ENCODE assay signal across 7 cellular contexts in genomic region chr9:133163559-133164208, GRCh38. TPM values are rescaled to one million over a fixed set of nuclear protein-coding genes. Genes with fewer than 3 reads are reported as not detected.
DNase-seq lines count a peak whose midpoint lies in the region; ATAC-seq and TF ChIP-seq lines count a peak whose summit lies in the region.

Gene GBGT1 (minus strand): TSS chr9:133163914. CDS start chr9:133162412, 1,502 bp downstream.

- peak within 1 kb of the TSS; percentile 74 for H2AK9ac ChIP-seq in IMR-90 (replicated peaks; ENCODE audit: low read depth, low read length, poor library complexity)

- H4K20me1 ChIP-seq in IMR-90 (ENCODE audit: insufficient read depth, low read length): no peaks in the 10 kb centered on the region

- no peak for TF ChIP-seq RAD21 in IMR-90 (IDR thresholded peaks at IDR 0.05; ENCODE audit: low read length)

- H3K9me3 Mint-ChIP-seq in activated CD4-positive, alpha-beta memory T cell treated with anti-CD3 and anti-CD28 coated beads, Interleukin-2, amount 10 ng/mL, durations not matched to agents 7 days and 5 days: no peaks in the 10 kb centered on the region
- H3K9me3 Mint-ChIP-seq in naive thymus-derived CD4-positive, alpha-beta T cell: no peaks in the 10 kb centered on the region

- no peaks in the 10 kb centered on the region for H3K36me3 Mint-ChIP-seq in activated CD4-positive, alpha-beta memory T cell treated with anti-CD3 and anti-CD28 coated beads, Interleukin-2, amount 10 ng/mL, durations not matched to agents 7 days and 5 days (ENCODE audit: low read depth)
- H3K36me3 Mint-ChIP-seq in naive thymus-derived CD4-positive, alpha-beta T cell: peaks cover 0 to 4% (median 0%) of the 10 kb centered on the region in 5 donors

- H4K8ac ChIP-seq in IMR-90 (ENCODE audit: low read depth in 2 of 2, low read length in 2 of 2): peak within 1 kb of the TSS; percentile 52 to 77; a peak in 2 of 4 replicates

- H3K23ac ChIP-seq in IMR-90 (ENCODE audit: low read depth, low read length): no peak within 1 kb of the TSS

- H2BK15ac ChIP-seq in IMR-90 (ENCODE audit: low read depth, low read length): no peak within 1 kb of the TSS

- ATAC-seq in IMR-90 (ENCODE audit: low read depth) (peak; percentile 74), GM18873 (IDR thresholded peaks at IDR 0.05; ENCODE audit: low FRiP score, unreplicated experiment) (no peak)
- peak; percentile 76 for ATAC-seq in naive thymus-derived CD4-positive, alpha-beta T cell

- H3K4me3 ChIP-seq in GM12864 (ENCODE audit: low read depth, low read length): peak within 1 kb of the TSS; percentile 70
- peak within 1 kb of the TSS; percentile 59 for H3K4me3 ChIP-seq in IMR-90 (ENCODE audit: insufficient read depth, low read depth, low read length)
- peak within 1 kb of the TSS; percentile 47 for H3K4me3 ChIP-seq in fibroblast of mammary gland (ENCODE audit: control insufficient read depth, low read depth, low read length)
- H3K4me3 ChIP-seq in naive thymus-derived CD4-positive, alpha-beta T cell (ENCODE audit: low read length): peak within 1 kb of the TSS; percentile 36

- no peaks in the 10 kb centered on the region for H3K36me3 ChIP-seq in IMR-90 (ENCODE audit: control insufficient read depth, insufficient read depth, low read length)
- H3K36me3 ChIP-seq in naive thymus-derived CD4-positive, alpha-beta T cell (ENCODE audit: control insufficient read depth in 2 of 3, insufficient read depth in 3 of 3, low read length in 3 of 3): no peaks in the 10 kb centered on the region

- no peaks in the 10 kb centered on the region for H3K79me1 ChIP-seq in IMR-90 (ENCODE audit: low read depth in 1 of 2, low read length in 2 of 2)

- no peak within 1 kb of the TSS for H2AK5ac ChIP-seq in IMR-90 (ENCODE audit: low read depth, low read length)

- H4K5ac ChIP-seq in IMR-90 (ENCODE audit: low read depth, low read length): peak within 1 kb of the TSS; percentile 34; the same call in 1 of the 2 replicates

- in situ Hi-C loops in IMR-90 (cut with MboI; ENCODE audit: low sequenced_read_pairs): no loop called here

- DNase-seq in GM12864 (ENCODE audit: low read depth) (no peak), IMR-90 (no peak), fibroblast of mammary gland (ENCODE audit: low read depth) (no peak), activated gamma-delta T cell treated with Interleukin-2 at 50 U/mL for 16 hours (no peak)
- DNase-seq in activated CD4-positive, alpha-beta memory T cell treated with anti-CD3 and anti-CD28 coated beads, Interleukin-2, amount 10 ng/mL, durations not matched to agents 7 days and 5 days: peak; percentile 37
- peak in 3 of 9 donors; percentile 29 to 57 (median 31) for DNase-seq in naive thymus-derived CD4-positive, alpha-beta T cell

- H2BK20ac ChIP-seq in IMR-90 (ENCODE audit: low read depth, low read length): no peak within 1 kb of the TSS

- H3K9me3 ChIP-seq in IMR-90 (ENCODE audit: control insufficient read depth, insufficient read depth, low read length): no peaks in the 10 kb centered on the region
- H3K9me3 ChIP-seq in naive thymus-derived CD4-positive, alpha-beta T cell (ENCODE audit: control insufficient read depth in 2 of 3, low read length in 3 of 3): no peaks in the 10 kb centered on the region

- dilution Hi-C loops in IMR-90 (cut with HindIII; ENCODE audit: low sequenced_read_pairs, unreplicated experiment): no loop called here

- no TSS peak for BruUV-seq in IMR-90 (replicated peaks; lab: Mats Ljungman, UMichigan)

- TF ChIP-seq POLR2A in IMR-90 (IDR thresholded peaks at IDR 0.05; ENCODE audit: low read depth, low read length): no peak

- peak within 1 kb of the TSS; percentile 88 for H2AFZ ChIP-seq in IMR-90 (replicated peaks; ENCODE audit: low read length, poor library complexity)

- H3K4me2 ChIP-seq in IMR-90 (ENCODE audit: low read depth, low read length): peak within 1 kb of the TSS; percentile 40

- peak within 1 kb of the TSS; percentile 63 for H3K4me3 Mint-ChIP-seq in activated CD4-positive, alpha-beta memory T cell treated with anti-CD3 and anti-CD28 coated beads, Interleukin-2, amount 10 ng/mL, durations not matched to agents 7 days and 5 days
- H3K4me3 Mint-ChIP-seq in naive thymus-derived CD4-positive, alpha-beta T cell: peak within 1 kb of the TSS; percentile 67 to 88 (median 78)

- H4K91ac ChIP-seq in IMR-90 (ENCODE audit: insufficient read depth, low read depth, low read length): no peak within 1 kb of the TSS

- no peak within 1 kb of the TSS for H3K56ac ChIP-seq in IMR-90 (ENCODE audit: extremely low read depth, insufficient read depth, low read length)

- intact Hi-C loops in IMR-90 (cut with micrococcal nuclease): no loop called here
- intact Hi-C loops in naive thymus-derived CD4-positive, alpha-beta T cell (cut with micrococcal nuclease): no loop called here

- H3K27ac Mint-ChIP-seq in activated CD4-positive, alpha-beta memory T cell treated with anti-CD3 and anti-CD28 coated beads, Interleukin-2, amount 10 ng/mL, durations not matched to agents 7 days and 5 days: no peak within 1 kb of the TSS
- H3K27ac Mint-ChIP-seq in naive thymus-derived CD4-positive, alpha-beta T cell: peak within 1 kb of the TSS in 2 of 9 donors; percentile 36 to 65

- no peak within 1 kb of the TSS for H2BK5ac ChIP-seq in IMR-90 (ENCODE audit: low read depth, low read length, poor library complexity, severe bottlenecking)

- 0 out of 2 replicates have a peak, but pooled peaks cover 3% of the 10 kb centered on the region for H3K9me1 ChIP-seq in IMR-90 (ENCODE audit: insufficient read depth, low read length)

- POLR2A ChIA-PET in IMR-90 (lab: Charles Lee; ENCODE audit: unreplicated experiment): no interaction called here
- POLR2A ChIA-PET in activated CD4-positive, alpha-beta memory T cell treated with anti-CD3 and anti-CD28 coated beads, Interleukin-2, amount 10 ng/mL, durations not matched to agents 7 days and 5 days (lab: Charles Lee): interaction anchor here (1.4 kb wide), 1 partner anchor 8 kb away, joined by 3 read pairs; no protein-coding TSS in a partner anchor
- POLR2A ChIA-PET in naive thymus-derived CD4-positive, alpha-beta T cell (lab: Charles Lee): interaction anchor here (0.7 kb wide), 1 partner anchor 133 kb away, joined by 5 read pairs; the partner anchor contains the start of gene GTF3C5

- peaks cover 10% of the 10 kb centered on the region; the same call in 1 of the 2 replicates for H3K4me1 ChIP-seq in IMR-90 (ENCODE audit: control insufficient read depth, insufficient read depth, low read length)
- peaks cover 0 to 3% of the 10 kb centered on the region in 2 donors for H3K4me1 ChIP-seq in naive thymus-derived CD4-positive, alpha-beta T cell (ENCODE audit: control insufficient read depth in 2 of 2, insufficient read depth in 2 of 2, low read length in 2 of 2)

- CTCF ChIA-PET in IMR-90 (lab: Yijun Ruan, JAX): no interaction called here
- CTCF ChIA-PET in activated CD4-positive, alpha-beta memory T cell treated with anti-CD3 and anti-CD28 coated beads, Interleukin-2, amount 10 ng/mL, durations not matched to agents 7 days and 5 days (lab: Charles Lee): no interaction called here
- CTCF ChIA-PET in naive thymus-derived CD4-positive, alpha-beta T cell (lab: Charles Lee): interaction anchor here (0.7 kb wide), 1 partner anchor 331 kb away, joined by 3 read pairs; no protein-coding TSS in a partner anchor

- no peaks in the 10 kb centered on the region; the same call in 1 of the 2 replicates for H3K27me3 ChIP-seq in IMR-90 (ENCODE audit: control insufficient read depth, insufficient read depth, low read length)
- H3K27me3 ChIP-seq in naive thymus-derived CD4-positive, alpha-beta T cell (ENCODE audit: control insufficient read depth in 2 of 2, insufficient read depth in 2 of 2, low read length in 2 of 2): no peaks in the 10 kb centered on the region

- no peak within 1 kb of the TSS; the same call in 1 of the 2 replicates for H3K14ac ChIP-seq in IMR-90 (replicated peaks; ENCODE audit: low read depth, low read length)

- H3K4me1 Mint-ChIP-seq in activated CD4-positive, alpha-beta memory T cell treated with anti-CD3 and anti-CD28 coated beads, Interleukin-2, amount 10 ng/mL, durations not matched to agents 7 days and 5 days: peaks cover 6% of the 10 kb centered on the region
- H3K4me1 Mint-ChIP-seq in naive thymus-derived CD4-positive, alpha-beta T cell: peaks cover 5 to 14% (median 8%) of the 10 kb centered on the region in 7 donors

- 0 out of 2 replicates have a peak within 1 kb of the TSS, but pooled peaks have one; percentile 33 for H2BK120ac ChIP-seq in IMR-90 (ENCODE audit: low read depth, low read length)

- TF ChIP-seq CTCF in GM12864 (IDR thresholded peaks at IDR 0.05; ENCODE audit: low read depth, low read length, missing control alignments) (no peak), IMR-90 (conservative IDR thresholded peaks at IDR 0.05; ENCODE audit: low read depth, low read length) (no peak), fibroblast of mammary gland (conservative IDR thresholded peaks at IDR 0.05; ENCODE audit: control insufficient read depth, insufficient read depth, low read depth, low read length) (no peak)

- peaks cover 9% of the 10 kb centered on the region for H3K27me3 Mint-ChIP-seq in activated CD4-positive, alpha-beta memory T cell treated with anti-CD3 and anti-CD28 coated beads, Interleukin-2, amount 10 ng/mL, durations not matched to agents 7 days and 5 days
- H3K27me3 Mint-ChIP-seq in naive thymus-derived CD4-positive, alpha-beta T cell: peaks cover 0 to 10% (median 0%) of the 10 kb centered on the region in 5 donors

- 0 out of 2 replicates have a peak within 1 kb of the TSS, but pooled peaks have one; percentile 10 for H3K27ac ChIP-seq in IMR-90 (ENCODE audit: insufficient read depth, low read length)
- peak within 1 kb of the TSS; percentile 64 for H3K27ac ChIP-seq in naive thymus-derived CD4-positive, alpha-beta T cell (ENCODE audit: low read depth, low read length)

- H3K18ac ChIP-seq in IMR-90 (ENCODE audit: low read depth, low read length): peak within 1 kb of the TSS; percentile 5; the same call in 1 of the 2 replicates

- WGBS in IMR-90 (ENCODE audit: extremely low coverage in 2 of 2, insufficient read length in 1 of 2), 2 experiments: 3% methylated on average over 6 of the region's 57 CpGs; no CpG with 5 or more reads in 1 of the 2 experiments

- H3K4ac ChIP-seq in IMR-90 (ENCODE audit: low read depth, low read length): peak within 1 kb of the TSS; percentile 48; the same call in 1 of the 2 replicates

- H3K9ac ChIP-seq in IMR-90 (ENCODE audit: low read depth, low read length): peak within 1 kb of the TSS; percentile 60

RNA-seq across cellular contexts. Expression of gene GBGT1, which starts in this region (rescaled TPM):
- total RNA-seq in IMR-90 (2012; rRNA removed): 0.83 and 1.8 TPM in 2 replicates
- polyA plus RNA-seq in IMR-90 (2012; rRNA removed): 2.4 and 3.2 TPM in 2 replicates
- 4.8 and 4.9 TPM in 2 replicates for polyA plus RNA-seq in IMR-90 (2012; cell fraction: cytosol; rRNA removed)
- 7.1 and 11.3 TPM in 2 replicates for polyA plus RNA-seq in IMR-90 (2012; cell fraction: nucleus; rRNA removed; ENCODE audit: low replicate concordance)
- 1 to 10 TPM; 2.5 to 3.9 TPM for total RNA-seq in activated CD4-positive, alpha-beta memory T cell treated with anti-CD3 and anti-CD28 coated beads, Interleukin-2, amount 10 ng/mL, durations not matched to agents 7 days and 5 days
- total RNA-seq in naive thymus-derived CD4-positive, alpha-beta T cell: 10 to 100 TPM in 2 of 5 experiments, 1 to 10 TPM in 3; 3.4 to 14.8 (median 5.5) TPM
- under 1 TPM in 1 of 2 donors, not detected in 1; 0.14 TPM for polyA plus RNA-seq in naive thymus-derived CD4-positive, alpha-beta T cell
